Comparison of ENCODE assay signal across 9 cellular contexts in the genomic region with DNA sequence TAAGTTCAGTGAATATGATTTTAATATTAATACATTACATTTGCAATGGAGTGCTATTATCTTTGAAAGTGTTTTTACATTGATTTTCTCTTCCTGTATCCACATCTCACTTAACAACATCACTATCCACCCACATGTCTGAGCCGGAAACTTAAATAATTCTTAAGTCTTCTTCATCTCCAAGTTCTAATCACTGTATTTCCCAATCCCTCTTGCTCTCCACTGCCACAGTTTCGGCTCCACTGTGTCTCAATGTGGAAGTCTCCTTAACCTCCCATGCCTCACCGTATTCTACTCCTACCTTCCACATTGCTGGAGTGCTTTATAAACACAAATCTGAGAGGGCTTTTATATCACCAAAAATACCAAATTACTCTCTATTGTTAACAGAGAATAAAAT. TPM values are rescaled to one million over a fixed set of nuclear protein-coding genes. Genes with fewer than 3 reads are reported as not detected.
"Had no signal": no experiment of that assay in that cellular context is flagged by ENCODE, and none has a peak within 500 bp of the region (broad histone marks: within the 10 kb centered on the region; RNA-seq: fewer than 3 reads in every experiment).

No MANE protein-coding gene starts in this region.

- DNase-seq: H9, HCEC 1CT, KBM-7 had no signal

- H3K9me3 Mint-ChIP-seq: GM23338, H9, IgD-negative memory B cell had no signal

- H3K27ac Mint-ChIP-seq: GM23338, H9, IgD-negative memory B cell had no signal

- H3K36me3 Mint-ChIP-seq: IgD-negative memory B cell had no signal

- H3K4me3 ChIP-seq: GM23338 had no signal

- H3K4me3 Mint-ChIP-seq: GM23338, H9, IgD-negative memory B cell had no signal

- H3K4me1 Mint-ChIP-seq: H9 had no signal

- FAIRE-seq: H1, H54, HepG2 had no signal

RNA-seq across cellular contexts. Expression of a gene that starts 25.3 kb away (rescaled TPM):
- total RNA-seq: HT-29 had no signal
